8 cellular contexts compared by ENCODE assay signal in the genomic region with DNA sequence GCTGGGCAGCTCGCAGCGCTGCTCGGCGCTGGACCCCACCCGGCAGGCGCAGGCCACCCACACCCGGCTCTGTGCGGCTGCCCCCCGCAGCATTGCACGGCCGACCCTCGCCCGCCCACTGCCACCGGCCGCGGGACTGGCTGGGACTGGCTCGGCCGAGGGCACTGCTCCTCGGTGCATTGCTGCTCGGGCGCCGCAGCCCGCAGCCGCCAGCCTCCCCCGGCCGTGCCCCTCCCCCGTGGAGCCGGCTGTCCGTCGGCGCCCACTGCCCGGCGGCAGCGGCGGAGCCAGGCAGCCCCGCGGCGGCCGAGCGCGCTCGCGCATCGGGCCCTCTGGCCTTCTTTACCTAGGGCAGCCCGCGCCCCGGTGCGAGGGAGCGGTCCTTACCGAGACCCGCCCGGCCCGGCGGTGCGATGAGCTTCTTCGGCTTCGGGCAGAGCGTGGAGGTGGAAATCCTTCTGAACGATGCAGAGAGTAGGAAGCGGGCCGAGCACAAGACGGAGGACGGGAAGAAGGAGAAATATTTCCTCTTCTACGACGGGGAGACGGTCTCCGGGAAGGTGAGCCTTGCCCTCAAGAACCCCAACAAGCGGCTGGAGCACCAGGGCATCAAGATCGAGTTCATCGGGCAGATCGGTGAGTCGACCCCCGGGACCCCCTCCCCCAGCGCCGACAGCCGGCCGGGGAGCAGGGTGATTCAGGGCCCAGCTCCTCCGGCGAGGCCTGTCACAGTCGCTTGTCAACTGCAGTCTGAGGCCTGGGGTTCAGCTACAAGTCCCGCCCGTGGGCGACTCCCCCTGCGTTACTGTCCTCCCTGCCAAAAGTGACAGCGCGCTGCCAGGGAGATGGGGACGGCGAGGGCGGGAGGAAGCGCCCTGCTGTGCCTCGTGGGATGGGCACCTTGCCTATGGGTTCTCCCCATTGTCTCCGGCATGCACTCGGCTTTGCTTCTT. TPM values are rescaled to one million over a fixed set of nuclear protein-coding genes. Genes with fewer than 3 reads are reported as not detected.
DNase-seq lines count a peak whose midpoint lies in the region; ATAC-seq and TF ChIP-seq lines count a peak whose summit lies in the region.

No MANE protein-coding gene starts in this region.

- peaks cover 35% of the 10 kb centered on the region for H3K4me1 Mint-ChIP-seq in WTC11

- peak overlapping the region; percentile 93 for H3K4me3 Mint-ChIP-seq in WTC11

- DNase-seq in GM12865 (ENCODE audit: low read depth) (peak; percentile 58), HFF-Myc (ENCODE audit: extremely low read depth, low read depth) (no peak), NCI-H1105 (lab: John Stamatoyannopoulos, UW) (peak; percentile 56), WTC11 (ENCODE audit: low spot score) (peak; percentile 30), cardiac fibroblast (ENCODE audit: low read depth in 2 of 2) (peak; percentile 17 to 29), kidney epithelial cell (ENCODE audit: low read depth) (no peak), kidney glomerular epithelial cell (lab: John Stamatoyannopoulos, UW) (no peak)
- DNase-seq in stimulated activated CD4-positive, alpha-beta T cell treated with anti-CD3 and anti-CD28 coated beads, Interleukin-15, amount 100 ng/mL, for 48 hours (ENCODE audit: low read depth in 2 of 2): peak; percentile 56 to 57

- no peaks in the 10 kb centered on the region for H3K9me3 Mint-ChIP-seq in WTC11

- H3K27ac Mint-ChIP-seq in WTC11: no peak overlapping the region

- POLR2A ChIA-PET in WTC11 (lab: Charles Lee): interaction anchor here (1.2 kb wide), 1 partner anchor 29 kb away, joined by 4 read pairs; a partner anchor contains a TSS

- CTCF ChIA-PET in WTC11 (lab: Charles Lee): interaction anchor here (0.6 to 3.3 kb wide), 13 partner anchors 10 to 297 kb away, joined by 3 to 22 read pairs (median 4); a partner anchor contains a TSS

- H3K4me3 ChIP-seq in GM12865 (ENCODE audit: low read depth, low read length): peak overlapping the region; percentile 94
- H3K4me3 ChIP-seq in HFF-Myc (replicated peaks; ENCODE audit: low read depth, low read length): peak overlapping the region; percentile 90
- peak overlapping the region; percentile 87 to 95 for H3K4me3 ChIP-seq in cardiac fibroblast (replicated peaks in 1 of 2; ENCODE audit: low read depth in 2 of 2, low read length in 2 of 2)
- H3K4me3 ChIP-seq in kidney epithelial cell (ENCODE audit: low read depth, low read length): peak overlapping the region; percentile 73

- peaks cover 8% of the 10 kb centered on the region for H3K27me3 Mint-ChIP-seq in WTC11 (ENCODE audit: low read depth)

- TF ChIP-seq CTCF in GM12865 (IDR thresholded peaks at IDR 0.05; ENCODE audit: insufficient read depth, low read depth, low read length, missing control alignments) (no peak), HFF-Myc (IDR thresholded peaks at IDR 0.05; ENCODE audit: low read depth, low read length, missing control alignments) (no peak), WTC11 (IDR thresholded peaks at IDR 0.05) (no peak), cardiac fibroblast (IDR thresholded peaks at IDR 0.05; ENCODE audit: low read depth, low read length) (no peak), kidney epithelial cell (IDR thresholded peaks at IDR 0.05; ENCODE audit: insufficient read depth, low read length, poor library complexity, severe bottlenecking) (no peak)

- ATAC-seq in WTC11: peak; percentile 34

- H3K36me3 Mint-ChIP-seq in WTC11: peaks cover 9% of the 10 kb centered on the region

- no peaks in the 10 kb centered on the region for H3K27me3 ChIP-seq in kidney epithelial cell (ENCODE audit: control insufficient read depth, insufficient read depth, low read length)

- no peaks in the 10 kb centered on the region for H3K36me3 ChIP-seq in kidney epithelial cell (ENCODE audit: control insufficient read depth, insufficient read depth, low read length)

TF ChIP-seq in WTC11, 78 proteins besides CTCF, POLR2A, EP300 and RAD21 (continues in another document):
- TF ChIP-seq, protein P1, sequence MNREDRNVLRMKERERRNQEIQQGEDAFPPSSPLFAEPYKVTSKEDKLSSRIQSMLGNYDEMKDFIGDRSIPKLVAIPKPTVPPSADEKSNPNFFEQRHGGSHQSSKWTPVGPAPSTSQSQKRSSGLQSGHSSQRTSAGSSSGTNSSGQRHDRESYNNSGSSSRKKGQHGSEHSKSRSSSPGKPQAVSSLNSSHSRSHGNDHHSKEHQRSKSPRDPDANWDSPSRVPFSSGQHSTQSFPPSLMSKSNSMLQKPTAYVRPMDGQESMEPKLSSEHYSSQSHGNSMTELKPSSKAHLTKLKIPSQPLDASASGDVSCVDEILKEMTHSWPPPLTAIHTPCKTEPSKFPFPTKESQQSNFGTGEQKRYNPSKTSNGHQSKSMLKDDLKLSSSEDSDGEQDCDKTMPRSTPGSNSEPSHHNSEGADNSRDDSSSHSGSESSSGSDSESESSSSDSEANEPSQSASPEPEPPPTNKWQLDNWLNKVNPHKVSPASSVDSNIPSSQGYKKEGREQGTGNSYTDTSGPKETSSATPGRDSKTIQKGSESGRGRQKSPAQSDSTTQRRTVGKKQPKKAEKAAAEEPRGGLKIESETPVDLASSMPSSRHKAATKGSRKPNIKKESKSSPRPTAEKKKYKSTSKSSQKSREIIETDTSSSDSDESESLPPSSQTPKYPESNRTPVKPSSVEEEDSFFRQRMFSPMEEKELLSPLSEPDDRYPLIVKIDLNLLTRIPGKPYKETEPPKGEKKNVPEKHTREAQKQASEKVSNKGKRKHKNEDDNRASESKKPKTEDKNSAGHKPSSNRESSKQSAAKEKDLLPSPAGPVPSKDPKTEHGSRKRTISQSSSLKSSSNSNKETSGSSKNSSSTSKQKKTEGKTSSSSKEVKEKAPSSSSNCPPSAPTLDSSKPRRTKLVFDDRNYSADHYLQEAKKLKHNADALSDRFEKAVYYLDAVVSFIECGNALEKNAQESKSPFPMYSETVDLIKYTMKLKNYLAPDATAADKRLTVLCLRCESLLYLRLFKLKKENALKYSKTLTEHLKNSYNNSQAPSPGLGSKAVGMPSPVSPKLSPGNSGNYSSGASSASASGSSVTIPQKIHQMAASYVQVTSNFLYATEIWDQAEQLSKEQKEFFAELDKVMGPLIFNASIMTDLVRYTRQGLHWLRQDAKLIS (CRISPR knock-in tag; IDR thresholded peaks at IDR 0.05; ENCODE audit: borderline replicate concordance): no peak
- TF ChIP-seq ATF1 (CRISPR knock-in tag; IDR thresholded peaks at IDR 0.05) (no peak), ZNF263 (CRISPR knock-in tag; IDR thresholded peaks at IDR 0.05; ENCODE audit: low read depth) (no peak), JAZF1 (CRISPR knock-in tag; IDR thresholded peaks at IDR 0.05) (no peak), NR2C2 (CRISPR knock-in tag; IDR thresholded peaks at IDR 0.05) (no peak), ETV6 (CRISPR knock-in tag; IDR thresholded peaks at IDR 0.05) (no peak)
- TF ChIP-seq, protein P2, sequence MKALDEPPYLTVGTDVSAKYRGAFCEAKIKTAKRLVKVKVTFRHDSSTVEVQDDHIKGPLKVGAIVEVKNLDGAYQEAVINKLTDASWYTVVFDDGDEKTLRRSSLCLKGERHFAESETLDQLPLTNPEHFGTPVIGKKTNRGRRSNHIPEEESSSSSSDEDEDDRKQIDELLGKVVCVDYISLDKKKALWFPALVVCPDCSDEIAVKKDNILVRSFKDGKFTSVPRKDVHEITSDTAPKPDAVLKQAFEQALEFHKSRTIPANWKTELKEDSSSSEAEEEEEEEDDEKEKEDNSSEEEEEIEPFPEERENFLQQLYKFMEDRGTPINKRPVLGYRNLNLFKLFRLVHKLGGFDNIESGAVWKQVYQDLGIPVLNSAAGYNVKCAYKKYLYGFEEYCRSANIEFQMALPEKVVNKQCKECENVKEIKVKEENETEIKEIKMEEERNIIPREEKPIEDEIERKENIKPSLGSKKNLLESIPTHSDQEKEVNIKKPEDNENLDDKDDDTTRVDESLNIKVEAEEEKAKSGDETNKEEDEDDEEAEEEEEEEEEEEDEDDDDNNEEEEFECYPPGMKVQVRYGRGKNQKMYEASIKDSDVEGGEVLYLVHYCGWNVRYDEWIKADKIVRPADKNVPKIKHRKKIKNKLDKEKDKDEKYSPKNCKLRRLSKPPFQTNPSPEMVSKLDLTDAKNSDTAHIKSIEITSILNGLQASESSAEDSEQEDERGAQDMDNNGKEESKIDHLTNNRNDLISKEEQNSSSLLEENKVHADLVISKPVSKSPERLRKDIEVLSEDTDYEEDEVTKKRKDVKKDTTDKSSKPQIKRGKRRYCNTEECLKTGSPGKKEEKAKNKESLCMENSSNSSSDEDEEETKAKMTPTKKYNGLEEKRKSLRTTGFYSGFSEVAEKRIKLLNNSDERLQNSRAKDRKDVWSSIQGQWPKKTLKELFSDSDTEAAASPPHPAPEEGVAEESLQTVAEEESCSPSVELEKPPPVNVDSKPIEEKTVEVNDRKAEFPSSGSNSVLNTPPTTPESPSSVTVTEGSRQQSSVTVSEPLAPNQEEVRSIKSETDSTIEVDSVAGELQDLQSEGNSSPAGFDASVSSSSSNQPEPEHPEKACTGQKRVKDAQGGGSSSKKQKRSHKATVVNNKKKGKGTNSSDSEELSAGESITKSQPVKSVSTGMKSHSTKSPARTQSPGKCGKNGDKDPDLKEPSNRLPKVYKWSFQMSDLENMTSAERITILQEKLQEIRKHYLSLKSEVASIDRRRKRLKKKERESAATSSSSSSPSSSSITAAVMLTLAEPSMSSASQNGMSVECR (CRISPR knock-in tag; IDR thresholded peaks at IDR 0.05; ENCODE audit: borderline replicate concordance): peak; percentile 41; the same call in 1 of the 2 replicates
- TF ChIP-seq, protein P3, sequence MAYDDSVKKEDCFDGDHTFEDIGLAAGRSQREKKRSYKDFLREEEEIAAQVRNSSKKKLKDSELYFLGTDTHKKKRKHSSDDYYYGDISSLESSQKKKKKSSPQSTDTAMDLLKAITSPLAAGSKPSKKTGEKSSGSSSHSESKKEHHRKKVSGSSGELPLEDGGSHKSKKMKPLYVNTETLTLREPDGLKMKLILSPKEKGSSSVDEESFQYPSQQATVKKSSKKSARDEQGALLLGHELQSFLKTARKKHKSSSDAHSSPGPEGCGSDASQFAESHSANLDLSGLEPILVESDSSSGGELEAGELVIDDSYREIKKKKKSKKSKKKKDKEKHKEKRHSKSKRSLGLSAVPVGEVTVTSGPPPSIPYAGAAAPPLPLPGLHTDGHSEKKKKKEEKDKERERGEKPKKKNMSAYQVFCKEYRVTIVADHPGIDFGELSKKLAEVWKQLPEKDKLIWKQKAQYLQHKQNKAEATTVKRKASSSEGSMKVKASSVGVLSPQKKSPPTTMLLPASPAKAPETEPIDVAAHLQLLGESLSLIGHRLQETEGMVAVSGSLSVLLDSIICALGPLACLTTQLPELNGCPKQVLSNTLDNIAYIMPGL (CRISPR knock-in tag; IDR thresholded peaks at IDR 0.05): 0 out of 2 replicates have a peak, but pooled peaks have one; percentile 53

RNA-seq across cellular contexts. Expression of a gene that starts 0.5 kb away (rescaled TPM):
- total RNA-seq in WTC11 (2021): 28.7 to 29.3 TPM (median 29.0 TPM) in 3 replicates
- 26.9 and 28.6 TPM in 2 replicates for total RNA-seq in kidney epithelial cell

RNA-seq across cellular contexts. Expression of a gene that starts 1.2 kb away (rescaled TPM):
- total RNA-seq in WTC11 (2021) (46.5 to 63.0 TPM (median 49.1 TPM) in 3 replicates), kidney epithelial cell (9.7 and 18.6 TPM in 2 replicates)

RNA-seq across cellular contexts. Expression of a gene that starts 28.2 kb away (rescaled TPM):
- total RNA-seq in WTC11 (2021) (80.2 to 83.8 TPM (median 82.0 TPM) in 3 replicates), kidney epithelial cell (77.1 and 89.4 TPM in 2 replicates)

RNA-seq across cellular contexts. Expression of a gene that starts 28.4 kb away (rescaled TPM):
- total RNA-seq in WTC11 (2021): 49.4 to 55.2 TPM (median 51.9 TPM) in 3 replicates
- 20.0 and 20.4 TPM in 2 replicates for total RNA-seq in kidney epithelial cell

RNA-seq across cellular contexts. Expression of a gene that starts 51.2 kb away (rescaled TPM):
- 34.6 to 50.2 TPM (median 35.9 TPM) in 3 replicates for total RNA-seq in WTC11 (2021)
- 0.75 and 1.2 TPM in 2 replicates for total RNA-seq in kidney epithelial cell

Comparison
In these comparisons a context has a peak if more than half of its experiments do, and no peak if none do; other contexts are left out.
1. DNase-seq: peak in GM12865 (single experiment), NCI-H1105 (single experiment), WTC11 (single experiment), cardiac fibroblast (2 of 2) and stimulated activated CD4-positive, alpha-beta T cell treated with anti-CD3 and anti-CD28 coated beads, Interleukin-15, amount 100 ng/mL, for 48 hours (2 of 2); none in HFF-Myc (single experiment), kidney epithelial cell (single experiment) and kidney glomerular epithelial cell (single experiment).
2. Peak in every context shown above with its lines, with median percentiles within 50 percentile points of each other: H3K4me3 ChIP-seq.